Comparison of ENCODE assay signal across 1 cellular context in genomic region chr1:154567386-154568164, GRCh38.
TF ChIP-seq lines count a peak whose summit lies in the region.

A gene with protein sequence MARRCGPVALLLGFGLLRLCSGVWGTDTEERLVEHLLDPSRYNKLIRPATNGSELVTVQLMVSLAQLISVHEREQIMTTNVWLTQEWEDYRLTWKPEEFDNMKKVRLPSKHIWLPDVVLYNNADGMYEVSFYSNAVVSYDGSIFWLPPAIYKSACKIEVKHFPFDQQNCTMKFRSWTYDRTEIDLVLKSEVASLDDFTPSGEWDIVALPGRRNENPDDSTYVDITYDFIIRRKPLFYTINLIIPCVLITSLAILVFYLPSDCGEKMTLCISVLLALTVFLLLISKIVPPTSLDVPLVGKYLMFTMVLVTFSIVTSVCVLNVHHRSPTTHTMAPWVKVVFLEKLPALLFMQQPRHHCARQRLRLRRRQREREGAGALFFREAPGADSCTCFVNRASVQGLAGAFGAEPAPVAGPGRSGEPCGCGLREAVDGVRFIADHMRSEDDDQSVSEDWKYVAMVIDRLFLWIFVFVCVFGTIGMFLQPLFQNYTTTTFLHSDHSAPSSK (plus strand): TSS chr1:154567778. CDS start chr1:154568045, 267 bp downstream.

TF ChIP-seq in HepG2, 621 proteins besides CTCF, POLR2A, EP300 and RAD21 (continued from another document and continues in another):
- TF ChIP-seq, protein P1, sequence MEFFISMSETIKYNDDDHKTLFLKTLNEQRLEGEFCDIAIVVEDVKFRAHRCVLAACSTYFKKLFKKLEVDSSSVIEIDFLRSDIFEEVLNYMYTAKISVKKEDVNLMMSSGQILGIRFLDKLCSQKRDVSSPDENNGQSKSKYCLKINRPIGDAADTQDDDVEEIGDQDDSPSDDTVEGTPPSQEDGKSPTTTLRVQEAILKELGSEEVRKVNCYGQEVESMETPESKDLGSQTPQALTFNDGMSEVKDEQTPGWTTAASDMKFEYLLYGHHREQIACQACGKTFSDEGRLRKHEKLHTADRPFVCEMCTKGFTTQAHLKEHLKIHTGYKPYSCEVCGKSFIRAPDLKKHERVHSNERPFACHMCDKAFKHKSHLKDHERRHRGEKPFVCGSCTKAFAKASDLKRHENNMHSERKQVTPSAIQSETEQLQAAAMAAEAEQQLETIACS (CRISPR knock-in tag; IDR thresholded peaks at IDR 0.05), result peak; percentile 75
- TF ChIP-seq LCORL (IDR thresholded peaks at IDR 0.05), result no peak
- TF ChIP-seq LCORL (CRISPR knock-in tag; IDR thresholded peaks at IDR 0.05), result no peak
- no peak for TF ChIP-seq ZNF510 (CRISPR knock-in tag; IDR thresholded peaks at IDR 0.05; ENCODE audit: low read depth)
- TF ChIP-seq TCF12 (IDR thresholded peaks at IDR 0.05), result no peak
- TF ChIP-seq TCF12 (CRISPR knock-in tag; IDR thresholded peaks at IDR 0.05), result no peak
- TF ChIP-seq, protein P2, sequence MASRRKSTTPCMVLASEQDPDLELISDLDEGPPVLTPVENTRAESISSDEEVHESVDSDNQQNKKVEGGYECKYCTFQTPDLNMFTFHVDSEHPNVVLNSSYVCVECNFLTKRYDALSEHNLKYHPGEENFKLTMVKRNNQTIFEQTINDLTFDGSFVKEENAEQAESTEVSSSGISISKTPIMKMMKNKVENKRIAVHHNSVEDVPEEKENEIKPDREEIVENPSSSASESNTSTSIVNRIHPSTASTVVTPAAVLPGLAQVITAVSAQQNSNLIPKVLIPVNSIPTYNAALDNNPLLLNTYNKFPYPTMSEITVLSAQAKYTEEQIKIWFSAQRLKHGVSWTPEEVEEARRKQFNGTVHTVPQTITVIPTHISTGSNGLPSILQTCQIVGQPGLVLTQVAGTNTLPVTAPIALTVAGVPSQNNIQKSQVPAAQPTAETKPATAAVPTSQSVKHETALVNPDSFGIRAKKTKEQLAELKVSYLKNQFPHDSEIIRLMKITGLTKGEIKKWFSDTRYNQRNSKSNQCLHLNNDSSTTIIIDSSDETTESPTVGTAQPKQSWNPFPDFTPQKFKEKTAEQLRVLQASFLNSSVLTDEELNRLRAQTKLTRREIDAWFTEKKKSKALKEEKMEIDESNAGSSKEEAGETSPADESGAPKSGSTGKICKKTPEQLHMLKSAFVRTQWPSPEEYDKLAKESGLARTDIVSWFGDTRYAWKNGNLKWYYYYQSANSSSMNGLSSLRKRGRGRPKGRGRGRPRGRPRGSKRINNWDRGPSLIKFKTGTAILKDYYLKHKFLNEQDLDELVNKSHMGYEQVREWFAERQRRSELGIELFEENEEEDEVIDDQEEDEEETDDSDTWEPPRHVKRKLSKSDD (CRISPR knock-in tag; IDR thresholded peaks at IDR 0.05; ENCODE audit: low read depth), result peak; percentile 93
- TF ChIP-seq, protein P3, sequence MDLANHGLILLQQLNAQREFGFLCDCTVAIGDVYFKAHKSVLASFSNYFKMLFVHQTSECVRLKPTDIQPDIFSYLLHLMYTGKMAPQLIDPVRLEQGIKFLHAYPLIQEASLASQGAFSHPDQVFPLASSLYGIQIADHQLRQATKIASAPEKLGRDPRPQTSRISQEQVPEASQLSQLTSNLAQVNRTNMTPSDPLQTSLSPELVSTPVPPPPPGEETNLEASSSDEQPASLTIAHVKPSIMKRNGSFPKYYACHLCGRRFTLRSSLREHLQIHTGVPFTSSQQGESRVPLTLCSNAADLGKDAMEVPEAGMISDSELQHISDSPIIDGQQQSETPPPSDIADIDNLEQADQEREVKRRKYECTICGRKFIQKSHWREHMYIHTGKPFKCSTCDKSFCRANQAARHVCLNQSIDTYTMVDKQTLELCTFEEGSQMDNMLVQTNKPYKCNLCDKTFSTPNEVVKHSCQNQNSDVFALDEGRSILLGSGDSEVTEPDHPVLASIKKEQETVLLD (CRISPR knock-in tag; IDR thresholded peaks at IDR 0.05; ENCODE audit: low read depth), result 0 out of 2 replicates have a peak, but pooled peaks have one; percentile 57
- no peak for TF ChIP-seq HHEX (CRISPR knock-in tag; IDR thresholded peaks at IDR 0.05)
- TF ChIP-seq ARNT2 (CRISPR knock-in tag; IDR thresholded peaks at IDR 0.05; ENCODE audit: low read depth), result peak; percentile 98
- peak; percentile 97 for TF ChIP-seq ZFP82 (CRISPR knock-in tag; IDR thresholded peaks at IDR 0.05; ENCODE audit: borderline replicate concordance)
- peak; percentile 94 for TF ChIP-seq ZNF329 (CRISPR knock-in tag; IDR thresholded peaks at IDR 0.05; ENCODE audit: low read depth)
- TF ChIP-seq ZNF274 (CRISPR knock-in tag; IDR thresholded peaks at IDR 0.05), result peak; percentile 96
- no peak for TF ChIP-seq SIN3B (IDR thresholded peaks at IDR 0.05; ENCODE audit: low read length)
- TF ChIP-seq IKZF1 (IDR thresholded peaks at IDR 0.05), result no peak
- TF ChIP-seq KLF12 (CRISPR knock-in tag; IDR thresholded peaks at IDR 0.05; ENCODE audit: borderline replicate concordance), result peak; percentile 88
- no peak for TF ChIP-seq GATAD2A (CRISPR knock-in tag; IDR thresholded peaks at IDR 0.05)
- peak; percentile 75; the same call in 1 of the 2 replicates for TF ChIP-seq GABPB1 (CRISPR knock-in tag; IDR thresholded peaks at IDR 0.05)
- TF ChIP-seq FOXO4 (CRISPR knock-in tag; conservative IDR thresholded peaks at IDR 0.05), result 0 out of 2 replicates have a peak, but pooled peaks have one; percentile 69
- TF ChIP-seq RXRA (CRISPR knock-in tag; IDR thresholded peaks at IDR 0.05), result no peak
- TF ChIP-seq NCOA2 (CRISPR knock-in tag; IDR thresholded peaks at IDR 0.05), result peak; percentile 50; the same call in 1 of the 2 replicates
- TF ChIP-seq KMT2B (CRISPR knock-in tag; IDR thresholded peaks at IDR 0.05), result peak; percentile 53; the same call in 1 of the 2 replicates
- no peak for TF ChIP-seq ZNF382 (CRISPR knock-in tag; IDR thresholded peaks at IDR 0.05; ENCODE audit: borderline replicate concordance)
- no peak for TF ChIP-seq BHLHE40 (IDR thresholded peaks at IDR 0.05; ENCODE audit: low read length)
- TF ChIP-seq GATA4 (IDR thresholded peaks at IDR 0.05; ENCODE audit: borderline replicate concordance, low read depth), result no peak
- peak; percentile 77 for TF ChIP-seq ZNF18 (CRISPR knock-in tag; IDR thresholded peaks at IDR 0.05; ENCODE audit: insufficient replicate concordance)
- 0 out of 2 replicates have a peak, but pooled peaks have one; percentile 55 for TF ChIP-seq GPN1 (CRISPR knock-in tag; IDR thresholded peaks at IDR 0.05; ENCODE audit: borderline replicate concordance)
- TF ChIP-seq ZZZ3 (CRISPR knock-in tag; IDR thresholded peaks at IDR 0.05; ENCODE audit: borderline replicate concordance), result no peak
- no peak for TF ChIP-seq ZNF326 (CRISPR knock-in tag; IDR thresholded peaks at IDR 0.05; ENCODE audit: borderline replicate concordance)
- peak; percentile 62; the same call in 1 of the 2 replicates for TF ChIP-seq ZNF543 (CRISPR knock-in tag; IDR thresholded peaks at IDR 0.05)
- TF ChIP-seq ZNF670 (CRISPR knock-in tag; IDR thresholded peaks at IDR 0.05; ENCODE audit: borderline replicate concordance), result peak; percentile 89; the same call in 1 of the 2 replicates
- TF ChIP-seq, protein P4, sequence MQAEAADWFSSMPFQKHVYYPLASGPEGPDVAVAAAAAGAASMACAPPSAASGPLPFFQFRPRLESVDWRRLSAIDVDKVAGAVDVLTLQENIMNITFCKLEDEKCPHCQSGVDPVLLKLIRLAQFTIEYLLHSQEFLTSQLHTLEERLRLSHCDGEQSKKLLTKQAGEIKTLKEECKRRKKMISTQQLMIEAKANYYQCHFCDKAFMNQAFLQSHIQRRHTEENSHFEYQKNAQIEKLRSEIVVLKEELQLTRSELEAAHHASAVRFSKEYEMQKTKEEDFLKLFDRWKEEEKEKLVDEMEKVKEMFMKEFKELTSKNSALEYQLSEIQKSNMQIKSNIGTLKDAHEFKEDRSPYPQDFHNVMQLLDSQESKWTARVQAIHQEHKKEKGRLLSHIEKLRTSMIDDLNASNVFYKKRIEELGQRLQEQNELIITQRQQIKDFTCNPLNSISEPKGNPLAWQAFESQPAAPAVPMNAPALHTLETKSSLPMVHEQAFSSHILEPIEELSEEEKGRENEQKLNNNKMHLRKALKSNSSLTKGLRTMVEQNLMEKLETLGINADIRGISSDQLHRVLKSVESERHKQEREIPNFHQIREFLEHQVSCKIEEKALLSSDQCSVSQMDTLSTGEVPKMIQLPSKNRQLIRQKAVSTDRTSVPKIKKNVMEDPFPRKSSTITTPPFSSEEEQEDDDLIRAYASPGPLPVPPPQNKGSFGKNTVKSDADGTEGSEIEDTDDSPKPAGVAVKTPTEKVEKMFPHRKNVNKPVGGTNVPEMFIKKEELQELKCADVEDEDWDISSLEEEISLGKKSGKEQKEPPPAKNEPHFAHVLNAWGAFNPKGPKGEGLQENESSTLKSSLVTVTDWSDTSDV (CRISPR knock-in tag; IDR thresholded peaks at IDR 0.05), result peak; percentile 89; the same call in 1 of the 2 replicates
- no peak for TF ChIP-seq MATR3 (CRISPR knock-in tag; IDR thresholded peaks at IDR 0.05)
- TF ChIP-seq, protein P5, sequence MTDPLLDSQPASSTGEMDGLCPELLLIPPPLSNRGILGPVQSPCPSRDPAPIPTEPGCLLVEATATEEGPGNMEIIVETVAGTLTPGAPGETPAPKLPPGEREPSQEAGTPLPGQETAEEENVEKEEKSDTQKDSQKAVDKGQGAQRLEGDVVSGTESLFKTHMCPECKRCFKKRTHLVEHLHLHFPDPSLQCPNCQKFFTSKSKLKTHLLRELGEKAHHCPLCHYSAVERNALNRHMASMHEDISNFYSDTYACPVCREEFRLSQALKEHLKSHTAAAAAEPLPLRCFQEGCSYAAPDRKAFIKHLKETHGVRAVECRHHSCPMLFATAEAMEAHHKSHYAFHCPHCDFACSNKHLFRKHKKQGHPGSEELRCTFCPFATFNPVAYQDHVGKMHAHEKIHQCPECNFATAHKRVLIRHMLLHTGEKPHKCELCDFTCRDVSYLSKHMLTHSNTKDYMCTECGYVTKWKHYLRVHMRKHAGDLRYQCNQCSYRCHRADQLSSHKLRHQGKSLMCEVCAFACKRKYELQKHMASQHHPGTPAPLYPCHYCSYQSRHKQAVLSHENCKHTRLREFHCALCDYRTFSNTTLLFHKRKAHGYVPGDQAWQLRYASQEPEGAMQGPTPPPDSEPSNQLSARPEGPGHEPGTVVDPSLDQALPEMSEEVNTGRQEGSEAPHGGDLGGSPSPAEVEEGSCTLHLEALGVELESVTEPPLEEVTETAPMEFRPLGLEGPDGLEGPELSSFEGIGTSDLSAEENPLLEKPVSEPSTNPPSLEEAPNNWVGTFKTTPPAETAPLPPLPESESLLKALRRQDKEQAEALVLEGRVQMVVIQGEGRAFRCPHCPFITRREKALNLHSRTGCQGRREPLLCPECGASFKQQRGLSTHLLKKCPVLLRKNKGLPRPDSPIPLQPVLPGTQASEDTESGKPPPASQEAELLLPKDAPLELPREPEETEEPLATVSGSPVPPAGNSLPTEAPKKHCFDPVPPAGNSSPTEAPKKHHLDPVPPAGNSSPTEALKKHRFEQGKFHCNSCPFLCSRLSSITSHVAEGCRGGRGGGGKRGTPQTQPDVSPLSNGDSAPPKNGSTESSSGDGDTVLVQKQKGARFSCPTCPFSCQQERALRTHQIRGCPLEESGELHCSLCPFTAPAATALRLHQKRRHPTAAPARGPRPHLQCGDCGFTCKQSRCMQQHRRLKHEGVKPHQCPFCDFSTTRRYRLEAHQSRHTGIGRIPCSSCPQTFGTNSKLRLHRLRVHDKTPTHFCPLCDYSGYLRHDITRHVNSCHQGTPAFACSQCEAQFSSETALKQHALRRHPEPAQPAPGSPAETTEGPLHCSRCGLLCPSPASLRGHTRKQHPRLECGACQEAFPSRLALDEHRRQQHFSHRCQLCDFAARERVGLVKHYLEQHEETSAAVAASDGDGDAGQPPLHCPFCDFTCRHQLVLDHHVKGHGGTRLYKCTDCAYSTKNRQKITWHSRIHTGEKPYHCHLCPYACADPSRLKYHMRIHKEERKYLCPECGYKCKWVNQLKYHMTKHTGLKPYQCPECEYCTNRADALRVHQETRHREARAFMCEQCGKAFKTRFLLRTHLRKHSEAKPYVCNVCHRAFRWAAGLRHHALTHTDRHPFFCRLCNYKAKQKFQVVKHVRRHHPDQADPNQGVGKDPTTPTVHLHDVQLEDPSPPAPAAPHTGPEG (CRISPR knock-in tag; IDR thresholded peaks at IDR 0.05), result peak; percentile 95
- TF ChIP-seq KDM2A (CRISPR knock-in tag; IDR thresholded peaks at IDR 0.05; ENCODE audit: borderline replicate concordance, low read depth), result peak; percentile 80
- TF ChIP-seq ZNF101 (CRISPR knock-in tag; IDR thresholded peaks at IDR 0.05; ENCODE audit: borderline replicate concordance, low read depth), result no peak
- 0 out of 2 replicates have a peak, but pooled peaks have one; percentile 23 for TF ChIP-seq GMEB1 (CRISPR knock-in tag; IDR thresholded peaks at IDR 0.05; ENCODE audit: borderline replicate concordance)
